8 cellular contexts compared by ENCODE assay signal in the genomic region with DNA sequence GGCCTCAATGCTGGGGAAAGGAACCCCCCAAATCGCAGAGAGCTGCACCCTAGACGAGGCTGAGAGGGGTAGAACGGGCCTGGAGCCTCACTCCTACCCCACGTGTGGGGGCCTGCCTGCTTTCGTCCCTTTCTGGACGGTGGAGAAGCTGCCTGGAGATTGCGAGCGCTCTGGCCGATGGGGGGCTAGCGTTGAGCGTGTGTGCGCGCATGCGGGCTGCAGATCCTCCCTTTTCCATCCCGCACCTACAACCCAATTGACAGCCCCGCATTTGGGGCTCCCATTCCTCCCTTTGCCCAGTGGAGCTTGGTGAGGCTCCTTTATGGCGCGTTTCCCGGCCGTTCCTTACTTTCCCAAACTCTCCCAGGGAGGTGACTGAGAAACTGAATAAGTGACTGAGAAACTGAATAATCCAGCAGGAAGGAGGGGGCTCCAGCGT. TPM values are rescaled to one million over a fixed set of nuclear protein-coding genes. Genes with fewer than 3 reads are reported as not detected.
DNase-seq lines count a peak whose midpoint lies in the region; ATAC-seq and TF ChIP-seq lines count a peak whose summit lies in the region.

No MANE protein-coding gene starts in this region.

- ATAC-seq in natural killer cell: peak in 2 of 3 donors; percentile 18 to 22
- no peak for ATAC-seq in HG02973 (IDR thresholded peaks at IDR 0.05; ENCODE audit: unreplicated experiment)

- H3K4me2 ChIP-seq in MM.1S (ENCODE audit: low read depth, low read length): peak overlapping the region; percentile 98

- H3K4me3 ChIP-seq in MM.1S (ENCODE audit: low read length) (peak overlapping the region; percentile 66), ectodermal cell (ENCODE audit: insufficient read depth, low read depth, low read length) (peak overlapping the region; percentile 50)

- no peaks in the 10 kb centered on the region for H3K9me3 Mint-ChIP-seq in natural killer cell

- H3K4me1 ChIP-seq in MM.1S (ENCODE audit: low read length): peaks cover 17% of the 10 kb centered on the region
- H3K4me1 ChIP-seq in ectodermal cell (ENCODE audit: control insufficient read depth, insufficient read depth, low read length): peaks cover 18% of the 10 kb centered on the region

- 4% methylated on average over 21 of the region's 21 CpGs for WGBS in ectodermal cell, 2 experiments

- H3K9ac ChIP-seq in MM.1S (ENCODE audit: low read length): peak overlapping the region; percentile 63

- H3K36me3 ChIP-seq in MM.1S (replicated peaks; ENCODE audit: insufficient read depth, low read length) (no peaks in the 10 kb centered on the region), ectodermal cell (ENCODE audit: control insufficient read depth, insufficient read depth, low read length) (no peaks in the 10 kb centered on the region)

- no peaks in the 10 kb centered on the region for H3K36me3 Mint-ChIP-seq in natural killer cell

- H3K27me3 ChIP-seq in MM.1S (replicated peaks; ENCODE audit: insufficient read depth, low read length): no peaks in the 10 kb centered on the region
- H3K27me3 ChIP-seq in ectodermal cell (ENCODE audit: control insufficient read depth, insufficient read depth, low read length, poor library complexity, severe bottlenecking): peaks cover 40% of the 10 kb centered on the region

- no peaks in the 10 kb centered on the region for H3K79me2 ChIP-seq in MM.1S (ENCODE audit: low read length)

- no peaks in the 10 kb centered on the region for H4K20me1 ChIP-seq in MM.1S (ENCODE audit: insufficient read depth, low read length)

- no peaks in the 10 kb centered on the region for H3K9me3 ChIP-seq in MM.1S (replicated peaks; ENCODE audit: insufficient read depth, low read length)
- H3K9me3 ChIP-seq in ectodermal cell (ENCODE audit: control insufficient read depth, low read length): no peaks in the 10 kb centered on the region

- H3F3A ChIP-seq in MM.1S (ENCODE audit: insufficient read depth, low read length): peaks cover 9% of the 10 kb centered on the region

- H3K27ac Mint-ChIP-seq in natural killer cell: peak overlapping the region; percentile 74 to 86

- peaks cover 25 to 42% of the 10 kb centered on the region in 2 donors for H3K4me1 Mint-ChIP-seq in natural killer cell

- DNase-seq in COLO668 (lab: John Stamatoyannopoulos, UW; ENCODE audit: unreplicated experiment) (peak; percentile 49), MM.1S (no peak), natural killer cell (no peak), NCI-H1436 (lab: John Stamatoyannopoulos, UW) (no peak), NCI-H128 (lab: John Stamatoyannopoulos, UW; ENCODE audit: unreplicated experiment) (no peak), NCI-H1092 (lab: John Stamatoyannopoulos, UW) (no peak)

- H3K4me3 Mint-ChIP-seq in natural killer cell: peak overlapping the region; percentile 98

- TF ChIP-seq CTCF in MM.1S (IDR thresholded peaks at IDR 0.05; ENCODE audit: low read length): no peak
- no peak for TF ChIP-seq CTCF in natural killer cell (IDR thresholded peaks at IDR 0.05)

- peak overlapping the region; percentile 90 for H2AFZ ChIP-seq in MM.1S (ENCODE audit: low read length)

- intact Hi-C loops in natural killer cell (cut with micrococcal nuclease): no loop called here

- H3K9me2 ChIP-seq in MM.1S (replicated peaks; ENCODE audit: insufficient read depth, low read length): no peaks in the 10 kb centered on the region

- no peaks in the 10 kb centered on the region for H3K27me3 Mint-ChIP-seq in natural killer cell (ENCODE audit: low read depth in 2 of 2)

- H3K27ac ChIP-seq in MM.1S (ENCODE audit: low read length): peak overlapping the region; percentile 45; the same call in 1 of the 2 replicates
- peak overlapping the region; percentile 36 for H3K27ac ChIP-seq in ectodermal cell (ENCODE audit: insufficient read depth, low read depth, low read length, poor library complexity, severe bottlenecking)

RNA-seq across cellular contexts. Expression of a gene that starts 0.9 kb away (rescaled TPM):
- polyA plus RNA-seq in ectodermal cell (2013, experiment 1 of 4): 1.1 TPM
- 1.2 TPM for polyA plus RNA-seq in ectodermal cell (2013, experiment 2 of 4)
- polyA plus RNA-seq in ectodermal cell (2013, experiment 3 of 4): 0.91 TPM
- 0.81 TPM for polyA plus RNA-seq in ectodermal cell (2013, experiment 4 of 4)
- total RNA-seq in natural killer cell: not detected

RNA-seq across cellular contexts. Expression of a gene that starts 8.3 kb away (rescaled TPM):
- 16.0 TPM for polyA plus RNA-seq in ectodermal cell (2013, experiment 1 of 4)
- 12.6 TPM for polyA plus RNA-seq in ectodermal cell (2013, experiment 2 of 4)
- polyA plus RNA-seq in ectodermal cell (2013, experiment 3 of 4): 11.4 TPM
- 11.1 TPM for polyA plus RNA-seq in ectodermal cell (2013, experiment 4 of 4)
- 10 to 100 TPM in 2 of 3 donors, 1 to 10 TPM in 1; 5.6 to 13.0 (median 12.7) TPM for total RNA-seq in natural killer cell

RNA-seq across cellular contexts. Expression of a gene that starts 27.5 kb away (rescaled TPM):
- polyA plus RNA-seq in ectodermal cell (2013, experiment 1 of 4): 18.8 TPM
- polyA plus RNA-seq in ectodermal cell (2013, experiment 2 of 4): 20.9 TPM
- polyA plus RNA-seq in ectodermal cell (2013, experiment 3 of 4): 13.6 TPM
- 20.2 TPM for polyA plus RNA-seq in ectodermal cell (2013, experiment 4 of 4)
- 10 to 100 TPM; 46.6 to 84.9 (median 69.6) TPM for total RNA-seq in natural killer cell
